ENCODE assay signal across 17 cellular contexts in genomic region chr3:141901914-141902313, GRCh38.
"Had no signal": no experiment of that assay in that cellular context is flagged by ENCODE, and none has a peak within 500 bp of the region (broad histone marks: within the 10 kb centered on the region; RNA-seq: fewer than 3 reads in every experiment).

No MANE protein-coding gene starts in this region.

- H3K27me3 ChIP-seq: brain microvascular endothelial cell, foreskin keratinocyte, neutrophil had no signal

- H3K4me3 Mint-ChIP-seq: activated CD8-positive, alpha-beta T cell treated with anti-CD3 and anti-CD28 coated beads, Interleukin-2, amount 10 ng/mL, durations not matched to agents 7 days and 5 days; activated naive CD8-positive, alpha-beta T cell treated with anti-CD3 and anti-CD28 coated beads, Interleukin-2, amount 10 ng/mL, durations not matched to agents 7 days and 5 days; dendritic cell treated with granulocyte-macrophage colony-stimulating factor and Interleukin-4, amounts not matched to agents 40 ng/mL and 50 ng/mL, for 4 days; natural killer cell had no signal

- H3K36me3 ChIP-seq: neutrophil had no signal

- H3K4me1 ChIP-seq: parathyroid adenoma had no signal

- H3K27me3 Mint-ChIP-seq: activated naive CD8-positive, alpha-beta T cell treated with anti-CD3 and anti-CD28 coated beads, Interleukin-2, amount 10 ng/mL, durations not matched to agents 7 days and 5 days; dendritic cell treated with granulocyte-macrophage colony-stimulating factor and Interleukin-4, amounts not matched to agents 40 ng/mL and 50 ng/mL, for 4 days had no signal

- H3K9me3 Mint-ChIP-seq: natural killer cell had no signal

- ATAC-seq: activated CD8-positive, alpha-beta T cell treated with anti-CD3 and anti-CD28 coated beads, Interleukin-2, amount 10 ng/mL, durations not matched to agents 7 days and 5 days; foreskin keratinocyte; left ventricle myocardium superior; natural killer cell had no signal

- DNase-seq: activated CD4-positive, alpha-beta T cell treated with anti-CD3 and anti-CD28 coated beads for 48 hours; activated CD8-positive, alpha-beta T cell treated with anti-CD3 and anti-CD28 coated beads, Interleukin-2, amount 10 ng/mL, durations not matched to agents 7 days and 5 days; activated naive CD4-positive, alpha-beta T cell; activated naive CD8-positive, alpha-beta T cell treated with anti-CD3 and anti-CD28 coated beads, Interleukin-2, amount 10 ng/mL, durations not matched to agents 7 days and 5 days; brain microvascular endothelial cell; effector memory CD4-positive, alpha-beta T cell; foreskin keratinocyte; head of caudate nucleus; kidney glomerular epithelial cell; left ventricle myocardium superior; mesenchymal stem cell; natural killer cell; stimulated activated CD4-positive, alpha-beta T cell treated with anti-CD3 and anti-CD28 coated beads, Interleukin-1b, Interleukin-23, amount 100 ng/mL, for 48 hours; WERI-Rb-1 had no signal

- H2AFZ ChIP-seq: parathyroid adenoma had no signal

- H3K79me2 ChIP-seq: parathyroid adenoma had no signal

- H3K27ac ChIP-seq: brain microvascular endothelial cell, foreskin keratinocyte, neutrophil, parathyroid adenoma, WERI-Rb-1 had no signal

- H3K36me3 Mint-ChIP-seq: natural killer cell had no signal

- H3K9ac ChIP-seq: parathyroid adenoma had no signal

- H3K9me3 ChIP-seq: neutrophil had no signal

- H3K27ac Mint-ChIP-seq: activated CD8-positive, alpha-beta T cell treated with anti-CD3 and anti-CD28 coated beads, Interleukin-2, amount 10 ng/mL, durations not matched to agents 7 days and 5 days; activated naive CD8-positive, alpha-beta T cell treated with anti-CD3 and anti-CD28 coated beads, Interleukin-2, amount 10 ng/mL, durations not matched to agents 7 days and 5 days; dendritic cell treated with granulocyte-macrophage colony-stimulating factor and Interleukin-4, amounts not matched to agents 40 ng/mL and 50 ng/mL, for 4 days; natural killer cell had no signal
